ENCODE assay signal across 1 cellular context in the genomic region with DNA sequence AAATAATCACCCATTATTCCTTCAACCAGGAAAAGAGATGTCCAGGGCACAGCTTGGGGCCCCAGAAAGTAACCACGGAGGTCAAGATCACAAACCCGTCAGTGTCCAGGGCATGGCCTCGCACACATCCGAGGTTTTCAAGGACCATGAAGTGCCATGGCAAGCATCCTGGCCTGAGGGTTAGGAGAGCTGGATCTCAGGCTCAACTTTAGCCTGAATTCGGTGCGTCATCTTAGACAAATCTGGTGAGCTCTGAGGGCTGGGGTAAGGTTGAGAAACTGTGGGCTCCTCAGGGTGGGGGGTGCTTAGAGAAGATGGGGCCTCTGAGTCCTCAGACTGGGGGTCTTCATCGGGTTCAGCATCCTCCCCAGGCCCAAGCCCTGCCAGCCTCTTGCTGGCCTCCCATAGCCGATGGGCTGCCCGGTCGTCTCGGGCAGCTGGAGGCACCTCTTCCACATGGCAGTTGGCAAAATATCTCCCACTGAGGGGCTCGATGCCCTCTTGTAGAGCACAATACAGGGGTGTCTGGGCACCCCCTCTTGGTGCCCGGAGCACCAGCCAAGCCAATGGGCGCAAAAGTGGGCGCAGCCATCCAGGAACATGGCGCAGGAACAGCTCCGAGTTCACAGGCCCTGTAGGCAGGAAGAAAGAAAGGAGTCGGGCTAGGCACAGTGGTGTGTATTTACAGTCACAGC.
TF ChIP-seq lines count a peak whose summit lies in the region.

No MANE protein-coding gene starts in this region.

TF ChIP-seq in GM12878, 131 proteins besides CTCF, POLR2A, EP300 and RAD21:
- no peak for TF ChIP-seq BCLAF1 (IDR thresholded peaks at IDR 0.05)
